13 cellular contexts compared by ENCODE assay signal in genomic region chr12:31651893-31652521, GRCh38. TPM values are rescaled to one million over a fixed set of nuclear protein-coding genes. Genes with fewer than 3 reads are reported as not detected.
DNase-seq lines count a peak whose midpoint lies in the region; ATAC-seq, FAIRE-seq and TF ChIP-seq lines count a peak whose summit lies in the region.
"Had no signal": no experiment of that assay in that cellular context is flagged by ENCODE, and none has a peak within 500 bp of the region (broad histone marks: within the 10 kb centered on the region; RNA-seq: fewer than 3 reads in every experiment).

No MANE protein-coding gene starts in this region.

- ATAC-seq in HG03442 (IDR thresholded peaks at IDR 0.05; ENCODE audit: unreplicated experiment), result no peak
- no peak for ATAC-seq in gastrocnemius medialis

- H3K9me3 ChIP-seq in GM23248 (ENCODE audit: low read depth) (no peaks in the 10 kb centered on the region), OCI-LY3 (ENCODE audit: insufficient read depth, low read length) (no peaks in the 10 kb centered on the region), gastrocnemius medialis (no peaks in the 10 kb centered on the region)
- H3K9me3 ChIP-seq: psoas muscle had no signal

- no peaks in the 10 kb centered on the region for H3K27me3 ChIP-seq in GM23248 (replicated peaks; ENCODE audit: insufficient read depth)
- no peaks in the 10 kb centered on the region for H3K27me3 ChIP-seq in OCI-LY3 (ENCODE audit: low read depth, low read length)
- no peaks in the 10 kb centered on the region for H3K27me3 ChIP-seq in gastrocnemius medialis

- no peak for FAIRE-seq in GM12892 (lab: Jason Lieb, UNC)
- FAIRE-seq: astrocyte, GM18507 had no signal

- no peak overlapping the region for H3K9ac ChIP-seq in GM23248
- H3K9ac ChIP-seq in OCI-LY3 (ENCODE audit: low read length), result no peak overlapping the region

- in situ Hi-C loops in GM23248 (cut with MboI) (loop anchor here (10.0 to 25.0 kb wide), 4 partner anchors 310 to 1010 kb away; partner anchors contain the start of gene RESF1), gastrocnemius medialis (cut with MboI; ENCODE audit: low sequenced_read_pairs in 4 of 4) (loop anchor here (10.0 to 25.0 kb wide), 5 partner anchors 310 to 1035 kb away; partner anchors contain the start of genes RESF1 (in 2 of the 4) and DNM1L (in 1 of the 4))

- H4K20me1 ChIP-seq in GM23248 (ENCODE audit: insufficient read depth) (no peaks in the 10 kb centered on the region), OCI-LY3 (ENCODE audit: insufficient read depth, low read length) (no peaks in the 10 kb centered on the region)

- H3K4me3 ChIP-seq in GM23248 (no peak overlapping the region), OCI-LY3 (ENCODE audit: low read length) (no peak overlapping the region), foreskin fibroblast (ENCODE audit: low read depth in 1 of 2, low read length in 2 of 2) (peak overlapping the region; percentile 9 to 53), gastrocnemius medialis (no peak overlapping the region)

- H3K79me2 ChIP-seq in GM23248 (ENCODE audit: insufficient read depth) (no peaks in the 10 kb centered on the region), OCI-LY3 (ENCODE audit: low read length) (no peaks in the 10 kb centered on the region)

- H3K27ac ChIP-seq in 22Rv1 (peak overlapping the region; percentile 92), GM23248 (no peak overlapping the region), OCI-LY3 (ENCODE audit: low read length) (no peak overlapping the region), gastrocnemius medialis (no peak overlapping the region)

- DNase-seq in GM23248 (no peak), foreskin fibroblast (peak; percentile 21 to 60), GM12892 (ENCODE audit: insufficient read length) (no peak), NCI-H2171 treated with DMSO at 0.1 percent for 48 hours (lab: John Stamatoyannopoulos, UW) (no peak), gastrocnemius medialis (no peak)
- DNase-seq: activated CD4-positive, alpha-beta T cell treated with anti-CD3 and anti-CD28 coated beads for 4 hours; Kasumi-1; psoas muscle had no signal

- no peaks in the 10 kb centered on the region for H3K9me2 ChIP-seq in GM23248 (ENCODE audit: insufficient read depth)

- intact Hi-C loops in gastrocnemius medialis (cut with DNase I; ENCODE audit: low total_unique reads), result loop anchor here (10.0 kb wide), 1 partner anchor 453 kb away; the partner anchor contains the start of gene BICD1

- WGBS in GM23248 (ENCODE audit: low coverage in 1 of 2, low lambda C conversion rate in 2 of 2, missing lambda C conversion rate in 2 of 2), 2 experiments, result 86 to 89% methylated on average over 17 to 18 of the region's 18 CpGs

- H3K4me1 ChIP-seq in GM23248 (ENCODE audit: insufficient read depth), result peaks cover 5% of the 10 kb centered on the region; the same call in 1 of the 2 replicates
- H3K4me1 ChIP-seq in OCI-LY3 (ENCODE audit: low read length), result peaks cover 10% of the 10 kb centered on the region
- peaks cover 0 to 10% of the 10 kb centered on the region in 2 donors for H3K4me1 ChIP-seq in gastrocnemius medialis
- H3K4me1 ChIP-seq: psoas muscle had no signal

- H2AFZ ChIP-seq in GM23248, result peak overlapping the region; percentile 93
- H2AFZ ChIP-seq in OCI-LY3 (ENCODE audit: low read depth, low read length), result peak overlapping the region; percentile 76; the same call in 1 of the 2 replicates

- no peaks in the 10 kb centered on the region for H3F3A ChIP-seq in GM23248 (ENCODE audit: insufficient read depth)

- TF ChIP-seq POLR2A in GM12892 (IDR thresholded peaks at IDR 0.05; ENCODE audit: low read depth, low read length), result no peak
- no peak for TF ChIP-seq POLR2A in gastrocnemius medialis (IDR thresholded peaks at IDR 0.05)

- H3K36me3 ChIP-seq in GM23248 (ENCODE audit: low read depth), result no peaks in the 10 kb centered on the region
- no peaks in the 10 kb centered on the region for H3K36me3 ChIP-seq in OCI-LY3 (replicated peaks; ENCODE audit: low read depth, low read length)
- H3K36me3 ChIP-seq in gastrocnemius medialis, result no peaks in the 10 kb centered on the region

- H3K4me2 ChIP-seq in GM23248 (ENCODE audit: unreplicated experiment), result no peak overlapping the region
- H3K4me2 ChIP-seq in OCI-LY3 (ENCODE audit: low read length), result peak overlapping the region; percentile 71; the same call in 1 of the 2 replicates

- no peak for TF ChIP-seq CTCF in 22Rv1 (IDR thresholded peaks at IDR 0.05)
- no peak for TF ChIP-seq CTCF in OCI-LY3 (IDR thresholded peaks at IDR 0.05; ENCODE audit: low read depth, low read length)
- no peak for TF ChIP-seq CTCF in foreskin fibroblast (IDR thresholded peaks at IDR 0.05; ENCODE audit: low read depth, low read length)
- no peak for TF ChIP-seq CTCF in gastrocnemius medialis (IDR thresholded peaks at IDR 0.05 in 4 of 5, conservative IDR thresholded peaks at IDR 0.05 in 1 of 5)

RNA-seq across cellular contexts. Expression of gene ETFBKMT, which starts 7.5 kb away (rescaled TPM):
- total RNA-seq in GM23248 (2014; rRNA removed; shearing (Covaris generic)), result 1.8 and 3.4 TPM in 2 replicates
- polyA plus RNA-seq in GM23248 (2016; fragmentation: Nextera tagmentation; extraction: Ambion mirVana), result 2.6 and 4.3 TPM in 2 replicates
- polyA plus RNA-seq in GM12892 (2012; ENCODE audit: missing spikeins), result 0.83 TPM
- total RNA-seq in gastrocnemius medialis, result 10 to 100 TPM in 1 of 4 donors, 1 to 10 TPM in 3; 2.6 to 13.5 (median 5.0) TPM

Comparison
In these comparisons a context has a peak if more than half of its experiments do, and no peak if none do; other contexts are left out.
1. DNase-seq: peak in foreskin fibroblast (2 of 2); none in GM23248 (single experiment), GM12892 (single experiment), NCI-H2171 treated with DMSO at 0.1 percent for 48 hours (single experiment) and gastrocnemius medialis (0 of 2).
2. H3K4me3 ChIP-seq: peak in foreskin fibroblast (2 of 2); none in GM23248 (single experiment), OCI-LY3 (single experiment) and gastrocnemius medialis (0 of 4).